In the genomic region with DNA sequence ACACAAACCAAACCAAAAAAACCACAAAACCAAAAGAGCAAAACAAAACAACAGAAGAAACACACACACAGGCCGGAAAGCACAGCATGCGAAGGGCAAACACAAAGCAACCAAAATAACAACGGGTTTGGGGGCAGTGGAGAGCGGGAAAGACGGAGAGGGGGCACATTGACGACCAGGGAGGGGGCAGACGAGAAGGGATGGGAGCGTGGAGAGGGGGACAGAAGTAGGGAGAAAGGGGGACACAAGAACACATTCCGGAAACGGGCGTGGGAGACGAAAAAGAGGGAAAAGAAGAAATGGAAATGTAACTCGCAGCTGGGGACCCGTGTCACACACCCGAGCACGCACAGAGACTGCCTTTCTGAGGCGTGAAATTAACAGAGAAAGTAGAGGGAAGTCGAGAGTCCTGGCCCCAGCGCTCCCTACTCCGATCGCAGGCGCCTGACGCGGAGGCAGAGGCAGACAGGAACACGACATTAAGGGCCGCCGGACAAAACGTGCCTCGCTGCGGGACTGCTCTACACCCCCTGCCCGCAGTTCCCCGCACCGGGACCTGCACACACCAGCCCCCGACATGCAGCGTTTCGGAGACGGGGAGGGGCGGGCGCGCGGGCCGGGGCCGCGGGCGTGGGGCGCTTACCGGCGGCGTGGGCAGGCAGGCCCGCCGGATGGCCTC, we compare ENCODE assay signal across 10 cellular contexts. TPM values are rescaled to one million over a fixed set of nuclear protein-coding genes. Genes with fewer than 3 reads are reported as not detected.
A peak's percentile ranks its signal among the peaks of the same experiment; 100 is the strongest.
DNase-seq lines count a peak whose midpoint lies in the region; ATAC-seq, FAIRE-seq and TF ChIP-seq lines count a peak whose summit lies in the region.
"Had no signal": no experiment of that assay in that cellular context is flagged by ENCODE, and none has a peak within 500 bp of the region (broad histone marks: within the 10 kb centered on the region; RNA-seq: fewer than 3 reads in every experiment).

No MANE protein-coding gene starts in this region.

- peak overlapping the region; percentile 77 to 93 (median 88) for H3K4me2 ChIP-seq in BLaER1 treated with 17β-estradiol and CSF1 and Interleukin-3, amounts not matched to agents 10 nM and 100 nM
- peak overlapping the region; percentile 54 for H3K4me2 ChIP-seq in keratinocyte (ENCODE audit: control insufficient read depth, extremely low read depth, insufficient read depth, low read depth, low read length)

- no peaks in the 10 kb centered on the region for H3K36me3 ChIP-seq in BLaER1 treated with 17β-estradiol and CSF1 and Interleukin-3, amounts not matched to agents 10 nM and 100 nM
- H3K36me3 ChIP-seq in keratinocyte (ENCODE audit: control insufficient read depth in 2 of 2, extremely low read depth in 1 of 2, insufficient read depth in 2 of 2, low read length in 2 of 2): no peaks in the 10 kb centered on the region
- no peaks in the 10 kb centered on the region for H3K36me3 ChIP-seq in upper lobe of left lung

- H3K9me1 ChIP-seq in keratinocyte (ENCODE audit: control insufficient read depth, extremely low read depth, insufficient read depth, low read length): no peaks in the 10 kb centered on the region

- peak overlapping the region; percentile 30 for H2AFZ ChIP-seq in keratinocyte (ENCODE audit: control insufficient read depth, low read length)

- FAIRE-seq in keratinocyte (lab: Jason Lieb, UNC): no peak

- WGBS in upper lobe of left lung, 2 donors: 3 to 5% methylated on average over 25 to 33 of the region's 51 CpGs

- H3K27ac ChIP-seq in BLaER1 treated with 17β-estradiol and CSF1 and Interleukin-3, amounts not matched to agents 10 nM and 100 nM: no peak overlapping the region
- no peak overlapping the region for H3K27ac ChIP-seq in keratinocyte (ENCODE audit: control insufficient read depth, insufficient read depth, low read length)
- H3K27ac ChIP-seq in upper lobe of left lung: no peak overlapping the region
- H3K27ac ChIP-seq: epithelial cell of prostate had no signal

- no peaks in the 10 kb centered on the region for H3K79me2 ChIP-seq in keratinocyte (ENCODE audit: control insufficient read depth, insufficient read depth, low read length)

- ATAC-seq in GM18868 (IDR thresholded peaks at IDR 0.05; ENCODE audit: unreplicated experiment) (peak; percentile 16), HG03159 (IDR thresholded peaks at IDR 0.05; ENCODE audit: unreplicated experiment) (peak; percentile 23), upper lobe of left lung (ENCODE audit: low FRiP score in 2 of 2) (no peak)

- peaks cover 0 to 92% (median 59%) of the 10 kb centered on the region in 11 experiments; a peak in 18 of 22 replicates for H4K20me1 ChIP-seq in BLaER1 treated with 17β-estradiol and CSF1 and Interleukin-3, amounts not matched to agents 10 nM and 100 nM
- H4K20me1 ChIP-seq in keratinocyte (ENCODE audit: control insufficient read depth, extremely low read depth, insufficient read depth, low read length): no peaks in the 10 kb centered on the region

- H3K27me3 ChIP-seq in BLaER1 treated with 17β-estradiol and CSF1 and Interleukin-3, amounts not matched to agents 10 nM and 100 nM: peaks cover 100% of the 10 kb centered on the region in 11 experiments
- H3K27me3 ChIP-seq in keratinocyte (ENCODE audit: control insufficient read depth, extremely low read depth, insufficient read depth, low read length) (peaks cover 95% of the 10 kb centered on the region), upper lobe of left lung (peaks cover 0 to 89% (median 47%) of the 10 kb centered on the region in 4 donors)

- H3K9ac ChIP-seq in BLaER1 treated with 17β-estradiol and CSF1 and Interleukin-3, amounts not matched to agents 10 nM and 100 nM: peak overlapping the region in 6 of 11 experiments; percentile 15 to 41 (median 25); a peak in 5 of 22 replicates
- H3K9ac ChIP-seq in keratinocyte (ENCODE audit: control insufficient read depth, extremely low read depth, insufficient read depth, low read length): no peak overlapping the region

- TF ChIP-seq CTCF in keratinocyte (optimal IDR thresholded peaks at IDR 0.05 in 1 of 3, IDR thresholded peaks at IDR 0.05 in 1 of 3, conservative IDR thresholded peaks at IDR 0.05 in 1 of 3; ENCODE audit: extremely low read depth in 1 of 3, insufficient read depth in 2 of 3, low read length in 3 of 3) (no peak), upper lobe of left lung (IDR thresholded peaks at IDR 0.05) (no peak)

- H3K4me1 ChIP-seq in BLaER1 treated with 17β-estradiol and CSF1 and Interleukin-3, amounts not matched to agents 10 nM and 100 nM: peaks cover 23 to 29% (median 25%) of the 10 kb centered on the region in 10 experiments; a peak in 19 of 20 replicates
- peaks cover 3% of the 10 kb centered on the region for H3K4me1 ChIP-seq in keratinocyte (ENCODE audit: control insufficient read depth, extremely low read depth, insufficient read depth, low read length)
- peaks cover 32 to 37% (median 35%) of the 10 kb centered on the region in 4 donors for H3K4me1 ChIP-seq in upper lobe of left lung

- peak overlapping the region; percentile 49 to 69 (median 58) for H3K4me3 ChIP-seq in BLaER1 treated with 17β-estradiol and CSF1 and Interleukin-3, amounts not matched to agents 10 nM and 100 nM
- H3K4me3 ChIP-seq in keratinocyte (ENCODE audit: control insufficient read depth in 2 of 3, extremely low read depth in 1 of 3, insufficient read depth in 2 of 3, low read depth in 1 of 3, low read length in 3 of 3) (peak overlapping the region in 1 of 3 experiments; percentile 46), upper lobe of left lung (peak overlapping the region in 3 of 4 donors; percentile 36 to 47 (median 46))

- TF ChIP-seq EP300 in upper lobe of left lung (IDR thresholded peaks at IDR 0.05): no peak

- DNase-seq in UCSD-AML1 (lab: John Stamatoyannopoulos, UW; ENCODE audit: unreplicated experiment): peak; percentile 33
- DNase-seq in keratinocyte (ENCODE audit: low read depth, low spot score): no peak
- peak in 1 of 2 donors; percentile 85 for DNase-seq in upper lobe of left lung
- no peak for DNase-seq in activated gamma-delta T cell treated with Interleukin-2 at 50 U/mL for 16 hours
- DNase-seq in DMS114 treated with DMSO at 0.1 percent for 48 hours (lab: John Stamatoyannopoulos, UW; ENCODE audit: unreplicated experiment): no peak

- dilution Hi-C loops in keratinocyte (cut with MboI; ENCODE audit: extremely low pct_ligation_motif_present, low sequenced_read_pairs): no loop called here

- peaks cover 9 to 23% (median 11%) of the 10 kb centered on the region in 11 experiments; a peak in 19 of 22 replicates for H3K9me3 ChIP-seq in BLaER1 treated with 17β-estradiol and CSF1 and Interleukin-3, amounts not matched to agents 10 nM and 100 nM (replicated peaks in 1 of 11)
- H3K9me3 ChIP-seq in keratinocyte (ENCODE audit: control insufficient read depth, low read depth, low read length) (no peaks in the 10 kb centered on the region), upper lobe of left lung (no peaks in the 10 kb centered on the region)

- TF ChIP-seq POLR2A in upper lobe of left lung (IDR thresholded peaks at IDR 0.05): no peak

RNA-seq across cellular contexts. Expression of gene POU4F1, which starts 0.7 kb away (rescaled TPM):
- polyA plus RNA-seq in keratinocyte: not detected in 3 replicates
- not detected for polyA plus RNA-seq in keratinocyte (2011; ENCODE audit: low read depth)
- polyA plus RNA-seq in keratinocyte (2011; cell fraction: cytosol; rRNA removed): not detected in 2 replicates
- polyA plus RNA-seq in keratinocyte (2011; cell fraction: nucleus; rRNA removed): 0.03 TPM in 1 of 2 replicates, not detected in the other
- 0.04 TPM in 1 of 2 replicates, not detected in the other for polyA plus RNA-seq in keratinocyte (2012; ENCODE audit: low replicate concordance)
- polyA minus RNA-seq in keratinocyte: not detected in 3 replicates
- not detected for polyA minus RNA-seq in keratinocyte (2011; cell fraction: cytosol; rRNA and poly(A)+ RNA removed)
- not detected in 2 replicates for polyA minus RNA-seq in keratinocyte (2011; cell fraction: nucleus; rRNA and poly(A)+ RNA removed)
- total RNA-seq in upper lobe of left lung: not detected
- total RNA-seq: HT1080 had no signal

RNA-seq across cellular contexts. Expression of gene OBI1, which starts 56.3 kb away (rescaled TPM):
- polyA plus RNA-seq in keratinocyte: 8.8 to 14.4 TPM (median 8.9 TPM) in 3 replicates
- 8.0 TPM for polyA plus RNA-seq in keratinocyte (2011; ENCODE audit: low read depth)
- polyA plus RNA-seq in keratinocyte (2011; cell fraction: cytosol; rRNA removed): 4.4 and 8.2 TPM in 2 replicates
- 8.2 and 12.0 TPM in 2 replicates for polyA plus RNA-seq in keratinocyte (2011; cell fraction: nucleus; rRNA removed)
- polyA plus RNA-seq in keratinocyte (2012; ENCODE audit: low replicate concordance): 5.8 and 10.1 TPM in 2 replicates
- 4.0 to 12.9 TPM (median 6.4 TPM) in 3 replicates for polyA minus RNA-seq in keratinocyte
- 6.9 TPM for polyA minus RNA-seq in keratinocyte (2011; cell fraction: cytosol; rRNA and poly(A)+ RNA removed)
- 7.8 and 13.9 TPM in 2 replicates for polyA minus RNA-seq in keratinocyte (2011; cell fraction: nucleus; rRNA and poly(A)+ RNA removed)
- total RNA-seq in upper lobe of left lung: 10 to 100 TPM in 1 of 6 donors, 1 to 10 TPM in 5; 4.9 to 14.9 (median 8.1) TPM

Comparison
In these comparisons a context has a peak if more than half of its experiments do, and no peak if none do; other contexts are left out.
1. ATAC-seq: peak in GM18868 (single experiment) and HG03159 (single experiment); none in upper lobe of left lung (0 of 2).